Comparison of ENCODE assay signal across 15 cellular contexts in the genomic region with DNA sequence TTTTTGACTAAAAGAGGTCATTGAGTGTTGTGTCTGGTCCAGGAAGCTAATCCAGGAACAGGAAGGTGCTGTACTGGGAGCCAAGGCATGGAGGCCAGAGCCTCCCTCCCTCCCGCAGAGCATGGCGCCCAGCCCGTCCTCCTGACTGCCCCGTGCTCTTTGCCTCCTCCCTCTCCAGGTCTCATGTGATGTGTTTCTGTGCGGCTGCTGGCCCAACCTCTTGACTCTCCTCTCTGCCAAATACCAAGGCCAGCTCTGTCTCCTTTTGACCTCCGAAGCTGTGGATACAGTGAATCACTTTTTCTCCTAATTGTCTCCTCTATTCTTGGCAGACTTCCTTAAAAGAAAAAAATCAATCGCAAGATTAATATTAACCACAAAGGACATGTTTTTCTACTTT.
DNase-seq lines count a peak whose midpoint lies in the region; ATAC-seq and TF ChIP-seq lines count a peak whose summit lies in the region.
"Had no signal": no experiment of that assay in that cellular context is flagged by ENCODE, and none has a peak within 500 bp of the region (broad histone marks: within the 10 kb centered on the region; RNA-seq: fewer than 3 reads in every experiment).

No MANE protein-coding gene starts in this region.

- TF ChIP-seq EP300 in esophagus muscularis mucosa (IDR thresholded peaks at IDR 0.05): no peak

- H3K27me3 ChIP-seq in esophagus muscularis mucosa: no peaks in the 10 kb centered on the region
- H3K27me3 ChIP-seq in mesenchymal stem cell (ENCODE audit: control insufficient read depth in 1 of 2, insufficient read depth in 1 of 2, low read length in 2 of 2): no peaks in the 10 kb centered on the region
- no peaks in the 10 kb centered on the region for H3K27me3 ChIP-seq in upper lobe of right lung
- no peaks in the 10 kb centered on the region for H3K27me3 ChIP-seq in CD8-positive, alpha-beta memory T cell (ENCODE audit: insufficient read depth, low read length, poor library complexity, severe bottlenecking)
- H3K27me3 ChIP-seq: Peyer's patch had no signal

- H2BK12ac ChIP-seq in mesenchymal stem cell (ENCODE audit: low read length in 2 of 2): no peak overlapping the region

- peak overlapping the region; percentile 63 for H3K9ac ChIP-seq in mesenchymal stem cell (ENCODE audit: low read length)

- H3K14ac ChIP-seq in mesenchymal stem cell (ENCODE audit: low read length in 2 of 2): no peak overlapping the region

- H3K4me1 ChIP-seq in esophagus muscularis mucosa: peaks cover 0 to 17% (median 9%) of the 10 kb centered on the region in 4 donors
- H3K4me1 ChIP-seq in mesenchymal stem cell (ENCODE audit: control insufficient read depth, insufficient read depth, low read depth, low read length): no peaks in the 10 kb centered on the region
- no peaks in the 10 kb centered on the region for H3K4me1 ChIP-seq in upper lobe of right lung
- no peaks in the 10 kb centered on the region for H3K4me1 ChIP-seq in CD8-positive, alpha-beta memory T cell (ENCODE audit: insufficient read depth, low read length)
- H3K4me1 ChIP-seq: Peyer's patch had no signal

- H2AK5ac ChIP-seq in mesenchymal stem cell (ENCODE audit: low read length, severe bottlenecking): no peak overlapping the region

- no peak overlapping the region for H3K23ac ChIP-seq in mesenchymal stem cell (ENCODE audit: low read length in 2 of 2)

- TF ChIP-seq POLR2A in esophagus muscularis mucosa (IDR thresholded peaks at IDR 0.05; ENCODE audit: low read depth): no peak

- H3K36me3 Mint-ChIP-seq in CD8-positive, alpha-beta memory T cell: peaks cover 0 to 3% (median 0%) of the 10 kb centered on the region in 3 donors
- H3K36me3 Mint-ChIP-seq: activated naive CD4-positive, alpha-beta T cell treated with anti-CD3 and anti-CD28 coated beads, Interleukin-2, amount 10 ng/mL, durations not matched to agents 7 days and 5 days; memory B cell had no signal

- no peak overlapping the region for H3K4me3 ChIP-seq in esophagus muscularis mucosa
- H3K4me3 ChIP-seq in mesenchymal stem cell (ENCODE audit: insufficient read depth in 1 of 2, low read depth in 1 of 2, low read length in 2 of 2): peak overlapping the region in 1 of 2 experiments; percentile 26
- H3K4me3 ChIP-seq in upper lobe of right lung: no peak overlapping the region
- no peak overlapping the region for H3K4me3 ChIP-seq in CD8-positive, alpha-beta memory T cell (ENCODE audit: low read length)
- H3K4me3 ChIP-seq: Peyer's patch had no signal

- H3K27ac ChIP-seq in esophagus muscularis mucosa (replicated peaks in 1 of 4) (peak overlapping the region in 1 of 4 donors; percentile 47), mesenchymal stem cell (ENCODE audit: low read length, poor library complexity, severe bottlenecking) (no peak overlapping the region), upper lobe of right lung (no peak overlapping the region)
- no peak overlapping the region for H3K27ac ChIP-seq in CD8-positive, alpha-beta memory T cell (ENCODE audit: low read depth, low read length)
- H3K27ac ChIP-seq: HL-60, Peyer's patch had no signal

- intact Hi-C loops in esophagus muscularis mucosa (cut with DNase I): no loop called here
- intact Hi-C loops in upper lobe of right lung (cut with DNase I): no loop called here

- H2AFZ ChIP-seq in mesenchymal stem cell (ENCODE audit: low read depth, low read length): no peak overlapping the region

- no peaks in the 10 kb centered on the region for H3K4me1 Mint-ChIP-seq in CD8-positive, alpha-beta memory T cell
- H3K4me1 Mint-ChIP-seq: activated naive CD4-positive, alpha-beta T cell treated with anti-CD3 and anti-CD28 coated beads, Interleukin-2, amount 10 ng/mL, durations not matched to agents 7 days and 5 days had no signal

- H2BK120ac ChIP-seq in mesenchymal stem cell (ENCODE audit: low read depth, low read length): no peak overlapping the region

- TF ChIP-seq CTCF in esophagus muscularis mucosa (IDR thresholded peaks at IDR 0.05) (no peak), upper lobe of right lung (IDR thresholded peaks at IDR 0.05) (no peak)

- H3K4ac ChIP-seq in mesenchymal stem cell (ENCODE audit: low read depth in 1 of 2, low read length in 2 of 2): no peak overlapping the region

- no peaks in the 10 kb centered on the region for H3K36me3 ChIP-seq in esophagus muscularis mucosa
- H3K36me3 ChIP-seq in mesenchymal stem cell (ENCODE audit: control insufficient read depth in 1 of 2, insufficient read depth in 2 of 2, low read depth in 1 of 2, low read length in 2 of 2): no peaks in the 10 kb centered on the region
- no peaks in the 10 kb centered on the region for H3K36me3 ChIP-seq in upper lobe of right lung
- no peaks in the 10 kb centered on the region for H3K36me3 ChIP-seq in CD8-positive, alpha-beta memory T cell (ENCODE audit: insufficient read depth, low read length)
- H3K36me3 ChIP-seq: Peyer's patch had no signal

- H4K8ac ChIP-seq in mesenchymal stem cell (ENCODE audit: low read length): no peak overlapping the region

- H3K27ac Mint-ChIP-seq in CD8-positive, alpha-beta memory T cell: no peak overlapping the region
- H3K27ac Mint-ChIP-seq: activated naive CD4-positive, alpha-beta T cell treated with anti-CD3 and anti-CD28 coated beads, Interleukin-2, amount 10 ng/mL, durations not matched to agents 7 days and 5 days; memory B cell; stimulated activated naive CD8-positive, alpha-beta T cell treated with anti-CD3 and anti-CD28 coated beads, Interleukin-15, Interleukin-2, amounts not matched to agents 100 ng/mL and 50 ng/mL, for 24 hours had no signal

- POLR2A ChIA-PET in CD8-positive, alpha-beta memory T cell (lab: Charles Lee): no interaction called here

- no peak overlapping the region for H3K4me2 ChIP-seq in mesenchymal stem cell (ENCODE audit: low read length, poor library complexity, severe bottlenecking)

- no peak overlapping the region for H2BK5ac ChIP-seq in mesenchymal stem cell (ENCODE audit: low read depth, low read length, poor library complexity, severe bottlenecking)

- H2BK15ac ChIP-seq in mesenchymal stem cell (ENCODE audit: low read depth, poor library complexity, severe bottlenecking): no peak overlapping the region

- no peaks in the 10 kb centered on the region for H3K9me3 Mint-ChIP-seq in CD8-positive, alpha-beta memory T cell
- H3K9me3 Mint-ChIP-seq: activated naive CD4-positive, alpha-beta T cell treated with anti-CD3 and anti-CD28 coated beads, Interleukin-2, amount 10 ng/mL, durations not matched to agents 7 days and 5 days; memory B cell; stimulated activated naive CD8-positive, alpha-beta T cell treated with anti-CD3 and anti-CD28 coated beads, Interleukin-15, Interleukin-2, amounts not matched to agents 100 ng/mL and 50 ng/mL, for 24 hours had no signal

- no peak overlapping the region for H3K4me3 Mint-ChIP-seq in CD8-positive, alpha-beta memory T cell
- H3K4me3 Mint-ChIP-seq: activated naive CD4-positive, alpha-beta T cell treated with anti-CD3 and anti-CD28 coated beads, Interleukin-2, amount 10 ng/mL, durations not matched to agents 7 days and 5 days; memory B cell; stimulated activated naive CD8-positive, alpha-beta T cell treated with anti-CD3 and anti-CD28 coated beads, Interleukin-15, Interleukin-2, amounts not matched to agents 100 ng/mL and 50 ng/mL, for 24 hours had no signal

- H3K79me1 ChIP-seq in mesenchymal stem cell (replicated peaks; ENCODE audit: low read length, poor library complexity, severe bottlenecking): no peaks in the 10 kb centered on the region

- ATAC-seq in upper lobe of right lung: peak; percentile 45

- H3K18ac ChIP-seq in mesenchymal stem cell (ENCODE audit: low read depth in 1 of 2, low read length in 2 of 2): no peak overlapping the region

- H3K9me3 ChIP-seq in esophagus muscularis mucosa (no peaks in the 10 kb centered on the region), mesenchymal stem cell (ENCODE audit: control insufficient read depth, low read length) (no peaks in the 10 kb centered on the region), upper lobe of right lung (no peaks in the 10 kb centered on the region)
- no peaks in the 10 kb centered on the region for H3K9me3 ChIP-seq in CD8-positive, alpha-beta memory T cell (ENCODE audit: low read length)
- H3K9me3 ChIP-seq: Peyer's patch had no signal

- H3K27me3 Mint-ChIP-seq in CD8-positive, alpha-beta memory T cell: peaks cover 11 to 21% of the 10 kb centered on the region in 2 donors
- H3K27me3 Mint-ChIP-seq: stimulated activated naive CD8-positive, alpha-beta T cell treated with anti-CD3 and anti-CD28 coated beads, Interleukin-15, Interleukin-2, amounts not matched to agents 100 ng/mL and 50 ng/mL, for 24 hours had no signal

- H4K91ac ChIP-seq in mesenchymal stem cell (ENCODE audit: low read length): no peak overlapping the region

- CTCF ChIA-PET in CD8-positive, alpha-beta memory T cell (lab: Charles Lee): interaction anchor here (2.4 kb wide), 1 partner anchor 17 kb away, joined by 6 read pairs; no protein-coding TSS in a partner anchor

- DNase-seq in LHCN-M2 (ENCODE audit: low read depth) (peak; percentile 29), esophagus muscularis mucosa (ENCODE audit: extremely low spot score) (peak; percentile 94), mesenchymal stem cell (no peak), upper lobe of right lung (no peak), NCI-H82 (lab: John Stamatoyannopoulos, UW) (no peak), mesenteric fat pad (ENCODE audit: low spot score) (no peak), NCI-H2081 (lab: John Stamatoyannopoulos, UW) (no peak)
- no peak for DNase-seq in CD8-positive, alpha-beta memory T cell
- DNase-seq: activated CD4-positive, CD25-positive, alpha-beta regulatory T cell; activated naive CD4-positive, alpha-beta T cell treated with anti-CD3 and anti-CD28 coated beads, Interleukin-2, amount 10 ng/mL, durations not matched to agents 7 days and 5 days; NCI-H187 had no signal

- 51% methylated on average over 7 of the region's 7 CpGs for WGBS in esophagus muscularis mucosa
- WGBS in mesenchymal stem cell: 89% methylated on average over 7 of the region's 7 CpGs

Comparison
In these comparisons a context has a peak if more than half of its experiments do, and no peak if none do; other contexts are left out.
1. DNase-seq: peak in LHCN-M2 (single experiment) and esophagus muscularis mucosa (single experiment); none in mesenchymal stem cell (single experiment), upper lobe of right lung (single experiment), NCI-H82 (single experiment), mesenteric fat pad (single experiment), CD8-positive, alpha-beta memory T cell (0 of 5) and NCI-H2081 (0 of 2).